1 cellular context compared by ENCODE assay signal in the genomic region with DNA sequence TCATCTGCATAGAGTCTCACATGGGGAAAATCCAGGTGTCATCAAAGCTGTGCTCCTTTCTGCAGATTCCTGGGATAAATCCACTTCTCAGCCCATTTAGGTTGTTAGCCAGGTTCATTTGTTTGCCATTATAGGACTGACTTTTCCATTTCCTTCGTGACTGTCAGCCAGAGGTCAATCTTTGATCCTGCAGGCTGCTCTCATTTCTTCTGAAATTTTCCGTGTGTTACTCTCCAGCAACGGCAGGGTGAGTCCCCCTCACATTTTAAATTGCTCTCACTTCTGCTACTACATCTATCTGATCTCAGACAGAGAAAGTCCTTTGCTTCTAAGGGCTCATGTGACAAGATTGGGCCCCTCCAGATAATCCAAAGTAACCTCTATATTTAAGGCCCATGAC.
TF ChIP-seq lines count a peak whose summit lies in the region.

No MANE protein-coding gene starts in this region.

TF ChIP-seq in GM23338, 12 proteins besides CTCF, POLR2A, EP300 and RAD21 (continued from another document):
- TF ChIP-seq CREB1 (CRISPR knock-in tag; IDR thresholded peaks at IDR 0.05; ENCODE audit: low read depth) (no peak), POLR2AphosphoS5 (IDR thresholded peaks at IDR 0.05; ENCODE audit: low read depth) (no peak), EZH2 (IDR thresholded peaks at IDR 0.05; ENCODE audit: low read depth, unreplicated experiment) (no peak), NANOG (IDR thresholded peaks at IDR 0.05; ENCODE audit: borderline replicate concordance) (no peak), STAT1 (IDR thresholded peaks at IDR 0.05; ENCODE audit: unreplicated experiment) (no peak), ZNF114 (CRISPR knock-in tag; IDR thresholded peaks at IDR 0.05) (no peak)
